8 cellular contexts compared by ENCODE assay signal in genomic region chr13:114099191-114099590, GRCh38. TPM values are rescaled to one million over a fixed set of nuclear protein-coding genes. Genes with fewer than 3 reads are reported as not detected.
DNase-seq lines count a peak whose midpoint lies in the region; ATAC-seq and TF ChIP-seq lines count a peak whose summit lies in the region.

No MANE protein-coding gene starts in this region.

- H4K20me1 ChIP-seq in PC-3 (ENCODE audit: low read length): no peaks in the 10 kb centered on the region

- H3K9me3 ChIP-seq in PC-3 (ENCODE audit: low read length) (no peaks in the 10 kb centered on the region), esophagus muscularis mucosa (no peaks in the 10 kb centered on the region)

- H3K27me3 ChIP-seq in PC-3 (ENCODE audit: low read length) (no peaks in the 10 kb centered on the region), esophagus muscularis mucosa (no peaks in the 10 kb centered on the region)

- H3K4me3 ChIP-seq in PC-3 (ENCODE audit: low read length) (no peak overlapping the region), esophagus muscularis mucosa (peak overlapping the region; percentile 5 to 36 (median 24))

- DNase-seq in NCI-H146 (lab: John Stamatoyannopoulos, UW) (peak; percentile 46), NCI-H146 treated with DMSO at 0.1 percent for 48 hours (lab: John Stamatoyannopoulos, UW; ENCODE audit: unreplicated experiment) (no peak), PC-3 (peak; percentile 73), esophagus muscularis mucosa (ENCODE audit: extremely low spot score) (peak; percentile 94)
- no peak for DNase-seq in natural killer cell treated with Interleukin-12 subunit alpha and Interleukin-12 subunit beta and Interleukin-15 and Interleukin-18, amount 100 ng/mL, for 72 hours (ENCODE audit: low spot score)
- no peak for DNase-seq in activated CD4-positive, alpha-beta T cell treated with anti-CD3 and anti-CD28 coated beads for 4 hours

- H3K27ac Mint-ChIP-seq in natural killer cell treated with Interleukin-12 subunit alpha and Interleukin-12 subunit beta and Interleukin-15 and Interleukin-18, amount 100 ng/mL, for 72 hours: no peak overlapping the region

- H3K4me2 ChIP-seq in PC-3 (ENCODE audit: low read length): no peak overlapping the region

- TF ChIP-seq CTCF in PC-3 (conservative IDR thresholded peaks at IDR 0.05; ENCODE audit: low read depth, low read length) (no peak), esophagus muscularis mucosa (IDR thresholded peaks at IDR 0.05) (no peak)

- CTCF ChIA-PET in PC-3 (lab: Charles Lee): no interaction called here

- H3K27me3 Mint-ChIP-seq in natural killer cell treated with Interleukin-12 subunit alpha and Interleukin-12 subunit beta and Interleukin-15 and Interleukin-18, amount 100 ng/mL, for 72 hours: no peaks in the 10 kb centered on the region

- WGBS in esophagus muscularis mucosa: 50% methylated on average over 8 of the region's 15 CpGs

- no peak for TF ChIP-seq POLR2A in esophagus muscularis mucosa (IDR thresholded peaks at IDR 0.05; ENCODE audit: low read depth)

- no peak for TF ChIP-seq EP300 in esophagus muscularis mucosa (IDR thresholded peaks at IDR 0.05)

- ATAC-seq in PC-3 (peak; percentile 85), HG03439 (IDR thresholded peaks at IDR 0.05; ENCODE audit: unreplicated experiment) (no peak), GM18909 (IDR thresholded peaks at IDR 0.05; ENCODE audit: poor library complexity, unreplicated experiment) (no peak)
- ATAC-seq in natural killer cell treated with Interleukin-12 subunit alpha and Interleukin-12 subunit beta and Interleukin-15 and Interleukin-18, amount 100 ng/mL, for 72 hours: peak; percentile 50 to 61

- no peaks in the 10 kb centered on the region for H3K36me3 Mint-ChIP-seq in natural killer cell treated with Interleukin-12 subunit alpha and Interleukin-12 subunit beta and Interleukin-15 and Interleukin-18, amount 100 ng/mL, for 72 hours

- intact Hi-C loops in PC-3 (cut with micrococcal nuclease): loop anchor here (2.0 kb wide), 1 partner anchor 34 kb away; no protein-coding TSS in a partner anchor
- intact Hi-C loops in esophagus muscularis mucosa (cut with DNase I): no loop called here

- POLR2A ChIA-PET in PC-3 (lab: Charles Lee; ENCODE audit: unreplicated experiment): no interaction called here

- H3K4me3 Mint-ChIP-seq in natural killer cell treated with Interleukin-12 subunit alpha and Interleukin-12 subunit beta and Interleukin-15 and Interleukin-18, amount 100 ng/mL, for 72 hours: no peak overlapping the region

- H2AFZ ChIP-seq in PC-3 (ENCODE audit: low read length): no peak overlapping the region

- no peak overlapping the region for H3K9ac ChIP-seq in PC-3 (ENCODE audit: low read length)

- H3F3A ChIP-seq in PC-3 (ENCODE audit: low read length, unreplicated experiment): peaks cover 3% of the 10 kb centered on the region

- H3K9me3 Mint-ChIP-seq in natural killer cell treated with Interleukin-12 subunit alpha and Interleukin-12 subunit beta and Interleukin-15 and Interleukin-18, amount 100 ng/mL, for 72 hours: no peaks in the 10 kb centered on the region

- no peaks in the 10 kb centered on the region for H3K9me2 ChIP-seq in PC-3 (replicated peaks; ENCODE audit: low read length)

- H3K36me3 ChIP-seq in PC-3 (ENCODE audit: low read depth, low read length) (no peaks in the 10 kb centered on the region), esophagus muscularis mucosa (no peaks in the 10 kb centered on the region)

- no peak overlapping the region for H3K27ac ChIP-seq in PC-3 (ENCODE audit: low read length)
- H3K27ac ChIP-seq in esophagus muscularis mucosa (replicated peaks in 1 of 4): peak overlapping the region; percentile 73 to 79 (median 78)

- no peaks in the 10 kb centered on the region for H3K4me1 ChIP-seq in PC-3 (ENCODE audit: insufficient read depth, low read length)
- H3K4me1 ChIP-seq in esophagus muscularis mucosa: peaks cover 26 to 63% (median 45%) of the 10 kb centered on the region in 4 donors

- no TSS peak for BruUV-seq in PC-3 (replicated peaks; lab: Mats Ljungman, UMichigan)

- H3K79me2 ChIP-seq in PC-3 (ENCODE audit: low read length): 0 out of 2 replicates have a peak, but pooled peaks cover 4% of the 10 kb centered on the region

- H3K4me1 Mint-ChIP-seq in natural killer cell treated with Interleukin-12 subunit alpha and Interleukin-12 subunit beta and Interleukin-15 and Interleukin-18, amount 100 ng/mL, for 72 hours (ENCODE audit: low read depth in 2 of 2): peaks cover 42 to 53% of the 10 kb centered on the region in 2 donors

RNA-seq across cellular contexts. Expression of gene RASA3, which starts 33.2 kb away (rescaled TPM):
- total RNA-seq in PC-3 (2014; rRNA removed) (9.1 and 9.4 TPM in 2 replicates), esophagus muscularis mucosa (10 to 100 TPM; 29.5 to 38.1 (median 34.6) TPM)
- total RNA-seq in natural killer cell treated with Interleukin-12 subunit alpha and Interleukin-12 subunit beta and Interleukin-15 and Interleukin-18, amount 100 ng/mL, for 72 hours: 10 to 100 TPM in 1 of 2 donors, 1 to 10 TPM in 1; 6.9 to 11.7 TPM

Comparison
In these comparisons a context has a peak if more than half of its experiments do, and no peak if none do; other contexts are left out.
1. DNase-seq: peak in NCI-H146 (single experiment), PC-3 (single experiment) and esophagus muscularis mucosa (single experiment); none in NCI-H146 treated with DMSO at 0.1 percent for 48 hours (single experiment), natural killer cell treated with Interleukin-12 subunit alpha and Interleukin-12 subunit beta and Interleukin-15 and Interleukin-18, amount 100 ng/mL, for 72 hours (single experiment) and activated CD4-positive, alpha-beta T cell treated with anti-CD3 and anti-CD28 coated beads for 4 hours (0 of 2).
2. ATAC-seq: peak in PC-3 (single experiment) and natural killer cell treated with Interleukin-12 subunit alpha and Interleukin-12 subunit beta and Interleukin-15 and Interleukin-18, amount 100 ng/mL, for 72 hours (2 of 2); none in HG03439 (single experiment) and GM18909 (single experiment).